10 cellular contexts compared by ENCODE assay signal in genomic region chr7:88184848-88185304, GRCh38. TPM values are rescaled to one million over a fixed set of nuclear protein-coding genes. Genes with fewer than 3 reads are reported as not detected.
DNase-seq lines count a peak whose midpoint lies in the region; ATAC-seq and TF ChIP-seq lines count a peak whose summit lies in the region.
"Had no signal": no experiment of that assay in that cellular context is flagged by ENCODE, and none has a peak within 500 bp of the region (broad histone marks: within the 10 kb centered on the region; RNA-seq: fewer than 3 reads in every experiment).

No MANE protein-coding gene starts in this region.

- no peaks in the 10 kb centered on the region for H3K79me2 ChIP-seq in mammary epithelial cell (ENCODE audit: insufficient read depth, low read length)

- TF ChIP-seq CTCF in mammary epithelial cell (conservative IDR thresholded peaks at IDR 0.05 in 1 of 2, IDR thresholded peaks at IDR 0.05 in 1 of 2; ENCODE audit: extremely low read depth in 1 of 2, insufficient read depth in 1 of 2, low read depth in 1 of 2, low read length in 2 of 2) = no peak

- peak; percentile 64 for ATAC-seq in GM21423 (IDR thresholded peaks at IDR 0.05; ENCODE audit: unreplicated experiment)
- ATAC-seq: Right ventricle myocardium inferior had no signal

- peak overlapping the region in 1 of 3 experiments; percentile 7 for H3K4me3 ChIP-seq in mammary epithelial cell (replicated peaks in 1 of 3; ENCODE audit: insufficient read depth in 1 of 3, low read depth in 2 of 3, low read length in 3 of 3)

- in situ Hi-C loops in mammary epithelial cell (cut with MboI; ENCODE audit: low sequenced_read_pairs in 2 of 2) = no loop called here

- peaks cover 22% of the 10 kb centered on the region for H3K4me1 ChIP-seq in mammary epithelial cell (ENCODE audit: insufficient read depth, low read length)

- peaks cover 5% of the 10 kb centered on the region for H3K9me3 ChIP-seq in mammary epithelial cell (replicated peaks; ENCODE audit: insufficient read depth, low read length)

- H3K36me3 ChIP-seq in mammary epithelial cell (ENCODE audit: insufficient read depth, low read length) = no peaks in the 10 kb centered on the region

- H3K27me3 ChIP-seq in mammary epithelial cell (ENCODE audit: insufficient read depth, low read length) = no peaks in the 10 kb centered on the region

- intact Hi-C loops in mammary epithelial cell (cut with micrococcal nuclease) = no loop called here

- peak overlapping the region; percentile 70 for H3K4me2 ChIP-seq in mammary epithelial cell (ENCODE audit: insufficient read depth, low read depth, low read length)

- dilution Hi-C loops in mammary epithelial cell (cut with HindIII; ENCODE audit: low sequenced_read_pairs) = no loop called here

- peak overlapping the region; percentile 69 for H3K27ac ChIP-seq in mammary epithelial cell (ENCODE audit: insufficient read depth, low read depth, low read length)

- DNase-seq in AG08395 (ENCODE audit: low spot score) (peak; percentile 5), M059J (ENCODE audit: low read depth) (peak; percentile 88), mammary epithelial cell (peak; percentile 86), AML-193 (lab: John Stamatoyannopoulos, UW) (no peak), NCI-H187 (lab: John Stamatoyannopoulos, UW) (no peak), DMS153 (lab: John Stamatoyannopoulos, UW) (no peak)
- no peak for DNase-seq in effector CD8-positive, alpha-beta T cell (lab: John Stamatoyannopoulos, UW)
- DNase-seq: CD8-positive, alpha-beta memory T cell had no signal

- 0% methylated on average over 4 of the region's 5 CpGs for WGBS in mammary epithelial cell (ENCODE audit: low coverage, missing lambda C conversion rate)

- H4K20me1 ChIP-seq in mammary epithelial cell (ENCODE audit: insufficient read depth, low read length) = no peaks in the 10 kb centered on the region

- CTCF ChIA-PET in mammary epithelial cell (lab: Charles Lee; ENCODE audit: low non-redundant PET) = interaction anchor here (0.7 kb wide), 1 partner anchor 173 kb away, joined by 3 read pairs; no protein-coding TSS in a partner anchor

- BruUV-seq in mammary epithelial cell (replicated peaks; lab: Mats Ljungman, UMichigan) = no TSS peak

- H3K9ac ChIP-seq in mammary epithelial cell (ENCODE audit: insufficient read depth, low read length) = no peak overlapping the region

- peak overlapping the region; percentile 92 for H2AFZ ChIP-seq in mammary epithelial cell (ENCODE audit: low read depth, low read length)

RNA-seq across cellular contexts. Expression of gene SRI, which starts 35.0 kb away (rescaled TPM):
- 44.9 and 92.0 TPM in 2 replicates for total RNA-seq in M059J (2014; rRNA removed; shearing (Covaris generic))
- total RNA-seq in mammary epithelial cell = 100 to 1,000 TPM in 1 of 2 donors, 10 to 100 TPM in 1; 78.0 to 183 TPM
- polyA plus RNA-seq in mammary epithelial cell = 169 TPM
- 211 TPM for polyA minus RNA-seq in mammary epithelial cell

Comparison
In these comparisons a context has a peak if more than half of its experiments do, and no peak if none do; other contexts are left out.
1. DNase-seq: peak in AG08395 (single experiment), M059J (single experiment) and mammary epithelial cell (single experiment); none in AML-193 (0 of 2), NCI-H187 (0 of 2), DMS153 (single experiment) and effector CD8-positive, alpha-beta T cell (single experiment).